ENCODE assay signal across 14 cellular contexts in genomic region chr7:93544686-93545085, GRCh38. TPM values are rescaled to one million over a fixed set of nuclear protein-coding genes. Genes with fewer than 3 reads are reported as not detected.
DNase-seq lines count a peak whose midpoint lies in the region; ATAC-seq and TF ChIP-seq lines count a peak whose summit lies in the region.
"Had no signal": no experiment of that assay in that cellular context is flagged by ENCODE, and none has a peak within 500 bp of the region (broad histone marks: within the 10 kb centered on the region; RNA-seq: fewer than 3 reads in every experiment).

No MANE protein-coding gene starts in this region.

- H2BK5ac ChIP-seq in neuronal stem cell (ENCODE audit: low read length) (no peak overlapping the region), mesendoderm (ENCODE audit: low read length) (no peak overlapping the region)

- H4K8ac ChIP-seq in neuronal stem cell (ENCODE audit: low read depth, low read length), result no peak overlapping the region
- no peak overlapping the region for H4K8ac ChIP-seq in mesendoderm (ENCODE audit: low read depth, low read length)

- H2AFZ ChIP-seq in neuronal stem cell (ENCODE audit: low read length), result peak overlapping the region; percentile 69

- H3K79me1 ChIP-seq in neuronal stem cell (ENCODE audit: low read depth, low read length) (no peaks in the 10 kb centered on the region), mesendoderm (ENCODE audit: low read length) (no peaks in the 10 kb centered on the region)

- H2AK5ac ChIP-seq in neuronal stem cell (ENCODE audit: low read depth, low read length) (no peak overlapping the region), mesendoderm (ENCODE audit: low read length) (no peak overlapping the region)

- H3K23ac ChIP-seq in neuronal stem cell (ENCODE audit: low read depth, low read length, poor library complexity), result no peak overlapping the region
- H3K23ac ChIP-seq in mesendoderm (ENCODE audit: low read length), result no peak overlapping the region

- H4K5ac ChIP-seq in mesendoderm (ENCODE audit: low read length), result no peak overlapping the region

- no CpG with 5 or more reads among the region's 3 CpGs for WGBS in neuronal stem cell (ENCODE audit: extremely low coverage in 2 of 2, insufficient read length in 2 of 2, insufficient replicate concordance in 1 of 2), 2 donors
- no CpG with 5 or more reads among the region's 3 CpGs for WGBS in mesendoderm (ENCODE audit: extremely low coverage, insufficient coverage, low lambda C conversion rate)

- peak overlapping the region; percentile 35 for H3K18ac ChIP-seq in neuronal stem cell (ENCODE audit: low read length)
- no peak overlapping the region for H3K18ac ChIP-seq in mesendoderm (ENCODE audit: low read length)

- H3K14ac ChIP-seq in neuronal stem cell (ENCODE audit: low read length), result no peak overlapping the region

- in situ Hi-C loops in G401 (cut with HindIII; ENCODE audit: low sequenced_read_pairs), result no loop called here

- TF ChIP-seq CTCF in omental fat pad (IDR thresholded peaks at IDR 0.05), result no peak

- ATAC-seq in GM19397 (IDR thresholded peaks at IDR 0.05; ENCODE audit: unreplicated experiment) (no peak), omental fat pad (ENCODE audit: low FRiP score) (no peak)
- ATAC-seq: K562 had no signal

- DNase-seq in G401 (ENCODE audit: low spot score) (peak; percentile 90), SJCRH30 (peak; percentile 90 to 98), cerebellum (ENCODE audit: low spot score) (peak; percentile 69), neuronal stem cell (ENCODE audit: low spot score) (no peak), mesendoderm (no peak), NCI-H2171 treated with DMSO at 0.1 percent for 48 hours (lab: John Stamatoyannopoulos, UW) (no peak), omental fat pad (ENCODE audit: low spot score) (no peak)
- DNase-seq: DMS79 treated with DMSO at 0.1 percent for 48 hours, NCI-H1105, NCI-H1694 treated with DMSO at 0.1 percent for 48 hours, NCI-H510A treated with DMSO at 0.1 percent for 48 hours, NCI-H82 had no signal

- H3K36me3 ChIP-seq in SJCRH30, result no peaks in the 10 kb centered on the region
- no peaks in the 10 kb centered on the region for H3K36me3 ChIP-seq in neuronal stem cell (replicated peaks in 1 of 2; ENCODE audit: control insufficient read depth in 2 of 2, insufficient read depth in 2 of 2, low read length in 2 of 2)
- H3K36me3 ChIP-seq in mesendoderm (ENCODE audit: control insufficient read depth, insufficient read depth, low read length), result no peaks in the 10 kb centered on the region

- peak overlapping the region; percentile 97 for H3K27ac ChIP-seq in SJCRH30
- no peak overlapping the region for H3K27ac ChIP-seq in neuronal stem cell (replicated peaks; ENCODE audit: low read length)
- H3K27ac ChIP-seq in mesendoderm (ENCODE audit: low read depth, low read length), result no peak overlapping the region

- H2BK12ac ChIP-seq in neuronal stem cell (ENCODE audit: low read length), result no peak overlapping the region

- H3K79me2 ChIP-seq in mesendoderm (ENCODE audit: control insufficient read depth, insufficient read depth, low read length), result no peaks in the 10 kb centered on the region

- no peak overlapping the region for H4K91ac ChIP-seq in neuronal stem cell (ENCODE audit: low read depth, low read length, poor library complexity)

- H3K27me3 ChIP-seq in SJCRH30, result no peaks in the 10 kb centered on the region
- H3K27me3 ChIP-seq in neuronal stem cell (ENCODE audit: control insufficient read depth in 3 of 3, insufficient read depth in 3 of 3, low read depth in 1 of 3, low read length in 3 of 3), result no peaks in the 10 kb centered on the region
- H3K27me3 ChIP-seq in mesendoderm (ENCODE audit: insufficient read depth, low read length, poor library complexity), result no peaks in the 10 kb centered on the region

- H3K4me3 ChIP-seq in SJCRH30 (peak overlapping the region; percentile 44), neuronal stem cell (ENCODE audit: low read length in 2 of 2) (no peak overlapping the region), mesendoderm (ENCODE audit: low read length) (no peak overlapping the region)
- H3K4me3 ChIP-seq: K562 had no signal

- H3K4me2 ChIP-seq in neuronal stem cell (ENCODE audit: insufficient read depth, low read length, poor library complexity, severe bottlenecking), result no peak overlapping the region
- no peak overlapping the region for H3K4me2 ChIP-seq in mesendoderm (ENCODE audit: low read length)

- H3K4me1 ChIP-seq in SJCRH30 (peaks cover 38% of the 10 kb centered on the region), neuronal stem cell (ENCODE audit: control insufficient read depth in 2 of 2, insufficient read depth in 1 of 2, low read depth in 1 of 2, low read length in 2 of 2) (peaks cover 0 to 3% of the 10 kb centered on the region in 2 donors), mesendoderm (ENCODE audit: control insufficient read depth, low read depth, low read length) (no peaks in the 10 kb centered on the region)

- H3K9ac ChIP-seq in neuronal stem cell (ENCODE audit: low read depth, low read length, poor library complexity), result no peak overlapping the region
- no peak overlapping the region for H3K9ac ChIP-seq in mesendoderm (ENCODE audit: low read length)

- H3K9me3 ChIP-seq in SJCRH30 (replicated peaks) (no peaks in the 10 kb centered on the region), neuronal stem cell (replicated peaks in 1 of 2; ENCODE audit: control insufficient read depth in 2 of 2, insufficient read depth in 1 of 2, low read depth in 1 of 2, low read length in 2 of 2) (no peaks in the 10 kb centered on the region)

- no peak overlapping the region for H2BK15ac ChIP-seq in neuronal stem cell (ENCODE audit: low read length)
- no peak overlapping the region for H2BK15ac ChIP-seq in mesendoderm (replicated peaks; ENCODE audit: low read depth)

- no peak overlapping the region for H3K56ac ChIP-seq in mesendoderm (ENCODE audit: low read length)

- H2BK120ac ChIP-seq in neuronal stem cell (ENCODE audit: low read depth, low read length) (no peak overlapping the region), mesendoderm (ENCODE audit: low read depth, low read length) (no peak overlapping the region)

- H3K4ac ChIP-seq in neuronal stem cell (ENCODE audit: low read length) (no peak overlapping the region), mesendoderm (ENCODE audit: low read depth, low read length) (no peak overlapping the region)

RNA-seq across cellular contexts. Expression of gene CALCR, which starts 29.8 kb away (rescaled TPM):
- not detected in 2 replicates for total RNA-seq in G401 (2014; rRNA removed; shearing (Covaris generic))
- 1.3 and 1.9 TPM in 2 replicates for total RNA-seq in SJCRH30 (2014; rRNA removed; shearing (Covaris generic))
- total RNA-seq in cerebellum (0.45 TPM), omental fat pad (under 1 TPM in 3 of 4 donors, not detected in 1; 0.24 to 0.50 (median 0.28) TPM)
- 0.04 TPM for polyA plus RNA-seq in neuronal stem cell (2013, experiment 1 of 2)
- polyA plus RNA-seq in neuronal stem cell (2013, experiment 2 of 2), result 0.03 TPM
- 17.3 TPM for polyA plus RNA-seq in mesendoderm (2013, experiment 1 of 2)
- polyA plus RNA-seq in mesendoderm (2013, experiment 2 of 2), result 16.1 TPM

Comparison
In these comparisons a context has a peak if more than half of its experiments do, and no peak if none do; other contexts are left out.
1. DNase-seq: peak in G401 (single experiment), SJCRH30 (2 of 2) and cerebellum (single experiment); none in neuronal stem cell (single experiment), mesendoderm (single experiment), NCI-H2171 treated with DMSO at 0.1 percent for 48 hours (single experiment) and omental fat pad (single experiment).